ENCODE assay signal across 1 cellular context in genomic region chr6:33248932-33249731, GRCh38.
TF ChIP-seq lines count a peak whose summit lies in the region.

No MANE protein-coding gene starts in this region.

TF ChIP-seq in K562, 482 proteins besides CTCF, POLR2A, EP300 and RAD21 (continued from another document and continues in another):
- TF ChIP-seq GABPA (tag; conservative IDR thresholded peaks at IDR 0.05; ENCODE audit: low read depth) = peak; percentile 18
- no peak for TF ChIP-seq NCOA6 (IDR thresholded peaks at IDR 0.05)
- 0 out of 2 replicates have a peak, but pooled peaks have one; percentile 5 for TF ChIP-seq PBX2 (CRISPR knock-in tag; IDR thresholded peaks at IDR 0.05; ENCODE audit: low read depth)
- peak; percentile 93 for TF ChIP-seq PBX2 (tag; conservative IDR thresholded peaks at IDR 0.05; ENCODE audit: low read depth)
- peak; percentile 100 for TF ChIP-seq THRA (IDR thresholded peaks at IDR 0.05)
- TF ChIP-seq ZNF140 (CRISPR knock-in tag; IDR thresholded peaks at IDR 0.05) = no peak
- TF ChIP-seq FOXP4 (CRISPR knock-in tag; IDR thresholded peaks at IDR 0.05; ENCODE audit: borderline replicate concordance) = no peak
- TF ChIP-seq ZNF655 (CRISPR knock-in tag; IDR thresholded peaks at IDR 0.05) = 0 out of 2 replicates have a peak, but pooled peaks have one; percentile 72
- no peak for TF ChIP-seq FOXK1 (CRISPR knock-in tag; IDR thresholded peaks at IDR 0.05; ENCODE audit: borderline replicate concordance)
- TF ChIP-seq HNRNPUL1 (IDR thresholded peaks at IDR 0.05; ENCODE audit: low read length) = no peak
- TF ChIP-seq CEBPZ (IDR thresholded peaks at IDR 0.05; ENCODE audit: borderline replicate concordance, low read depth, low read length) = peak; percentile 11; the same call in 1 of the 2 replicates
- peak; percentile 24; the same call in 1 of the 2 replicates for TF ChIP-seq CBX1 (IDR thresholded peaks at IDR 0.05; ENCODE audit: low read depth)
- TF ChIP-seq TSHZ1 (CRISPR knock-in tag; IDR thresholded peaks at IDR 0.05) = no peak
- TF ChIP-seq LARP7 (IDR thresholded peaks at IDR 0.05) = 0 out of 2 replicates have a peak, but pooled peaks have one; percentile 40
- TF ChIP-seq ZNF253 (CRISPR knock-in tag; conservative IDR thresholded peaks at IDR 0.05) = no peak
- no peak for TF ChIP-seq KLF6 (CRISPR knock-in tag; IDR thresholded peaks at IDR 0.05; ENCODE audit: borderline replicate concordance)
- peak; percentile 79; the same call in 1 of the 2 replicates for TF ChIP-seq HEY1 (CRISPR knock-in tag; IDR thresholded peaks at IDR 0.05; ENCODE audit: borderline replicate concordance)
- no peak for TF ChIP-seq FUS (optimal IDR thresholded peaks at IDR 0.05; ENCODE audit: low read depth, low read length)
- no peak for TF ChIP-seq KDM4B (IDR thresholded peaks at IDR 0.05; ENCODE audit: borderline replicate concordance in 2 of 2, low read depth in 1 of 2)
- 0 out of 4 replicates have a peak, but pooled peaks of 1 of the 2 experiments have one; percentile 38 for TF ChIP-seq TRIM24 (IDR thresholded peaks at IDR 0.05)
- no peak for TF ChIP-seq NELFE (IDR thresholded peaks at IDR 0.05; ENCODE audit: insufficient read depth, insufficient read length)
- TF ChIP-seq ZNF174 (CRISPR knock-in tag; IDR thresholded peaks at IDR 0.05) = no peak
- no peak for TF ChIP-seq ID3 (CRISPR knock-in tag; IDR thresholded peaks at IDR 0.05)
- no peak; the same call in 1 of the 2 replicates for TF ChIP-seq ID3 (tag; IDR thresholded peaks at IDR 0.05)
- TF ChIP-seq HINFP (tag; conservative IDR thresholded peaks at IDR 0.05; ENCODE audit: low read depth) = peak; percentile 53; the same call in 1 of the 2 replicates
- no peak for TF ChIP-seq KAT8 (IDR thresholded peaks at IDR 0.05; ENCODE audit: low read depth)
- no peak for TF ChIP-seq DIDO1 (tag; IDR thresholded peaks at IDR 0.05; ENCODE audit: low read depth)
- no peak for TF ChIP-seq PTRF (tag; IDR thresholded peaks at IDR 0.05)
- TF ChIP-seq CC2D1A (IDR thresholded peaks at IDR 0.05) = no peak; the same call in 1 of the 2 replicates
- TF ChIP-seq CTCFL (IDR thresholded peaks at IDR 0.05; ENCODE audit: borderline replicate concordance, insufficient read depth, low read depth, low read length, poor library complexity, severe bottlenecking) = peak; percentile 21
- TF ChIP-seq EZH2 (IDR thresholded peaks at IDR 0.05; ENCODE audit: borderline replicate concordance, low read depth, low read length) = no peak
- peak; percentile 54; the same call in 1 of the 2 replicates for TF ChIP-seq GATAD2A (IDR thresholded peaks at IDR 0.05)
- no peak for TF ChIP-seq GTF2E2 (tag; IDR thresholded peaks at IDR 0.05)
- TF ChIP-seq HDGF (IDR thresholded peaks at IDR 0.05) = peak; percentile 53; the same call in 1 of the 2 replicates
- TF ChIP-seq EP400 (IDR thresholded peaks at IDR 0.05) = peak; percentile 59; the same call in 1 of the 2 replicates
- no peak for TF ChIP-seq ZNF561 (CRISPR knock-in tag; conservative IDR thresholded peaks at IDR 0.05)
- TF ChIP-seq SUPT5H (IDR thresholded peaks at IDR 0.05) = peak; percentile 91
- no peak for TF ChIP-seq MCM2 (IDR thresholded peaks at IDR 0.05; ENCODE audit: low read depth)
- TF ChIP-seq ZNF282 (CRISPR knock-in tag; IDR thresholded peaks at IDR 0.05) = no peak
- TF ChIP-seq TARDBP (IDR thresholded peaks at IDR 0.05) = no peak
- no peak for TF ChIP-seq HDAC6 (IDR thresholded peaks at IDR 0.05; ENCODE audit: low read depth, low read length)
- no peak for TF ChIP-seq ZNF780A (CRISPR knock-in tag; IDR thresholded peaks at IDR 0.05)
- TF ChIP-seq GTF2B (IDR thresholded peaks at IDR 0.05; ENCODE audit: extremely low read depth, insufficient read length) = no peak
- TF ChIP-seq SNRNP70 (optimal IDR thresholded peaks at IDR 0.05; ENCODE audit: low read depth, low read length) = no peak
- no peak for TF ChIP-seq MYBL2 (IDR thresholded peaks at IDR 0.05; ENCODE audit: low read depth)
- no peak for TF ChIP-seq MYBL2 (CRISPR knock-in tag; IDR thresholded peaks at IDR 0.05; ENCODE audit: borderline replicate concordance)
- no peak for TF ChIP-seq XRCC3 (IDR thresholded peaks at IDR 0.05)
- no peak for TF ChIP-seq ZNF224 (CRISPR knock-in tag; IDR thresholded peaks at IDR 0.05)
